2 cellular contexts compared by ENCODE assay signal in the genomic region with DNA sequence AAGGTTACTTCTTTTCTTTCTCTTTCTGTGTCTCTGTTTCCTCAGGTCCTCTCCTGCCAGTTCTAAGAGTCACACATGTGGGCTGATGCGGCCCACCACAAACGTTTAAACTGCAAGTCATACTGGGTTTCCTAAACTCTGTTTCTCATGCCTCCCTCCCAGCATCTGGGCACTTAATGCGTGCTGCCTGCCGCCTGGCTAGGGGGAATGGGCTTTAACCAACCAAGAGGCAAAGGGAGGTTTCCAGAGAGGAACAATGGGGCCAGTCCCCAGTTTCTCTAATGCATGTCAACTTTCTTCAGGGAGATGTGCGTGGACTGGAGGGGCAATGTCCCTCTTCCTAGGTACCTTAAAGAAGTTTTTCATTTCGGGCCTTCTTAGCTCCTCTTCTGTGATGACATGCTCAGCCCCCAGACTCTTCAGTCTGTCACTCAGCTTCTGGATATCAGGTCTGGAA.
TF ChIP-seq lines count a peak whose summit lies in the region.

No MANE protein-coding gene starts in this region.

TF ChIP-seq in IMR-90, 13 proteins besides CTCF, POLR2A, EP300 and RAD21:
- TF ChIP-seq FOS (IDR thresholded peaks at IDR 0.05; ENCODE audit: low read depth, low read length) (no peak), NFE2L2 (IDR thresholded peaks at IDR 0.05; ENCODE audit: low read depth, low read length) (peak; percentile 25; the same call in 1 of the 2 replicates)

TF ChIP-seq in K562, 482 proteins besides CTCF, POLR2A, EP300 and RAD21:
- TF ChIP-seq ZBTB1 (CRISPR knock-in tag; IDR thresholded peaks at IDR 0.05; ENCODE audit: borderline replicate concordance, low read depth) (0 out of 2 replicates have a peak, but pooled peaks have one; percentile 36), POLR2G (IDR thresholded peaks at IDR 0.05; ENCODE audit: low read depth, low read length) (no peak), ASH1L (IDR thresholded peaks at IDR 0.05; ENCODE audit: borderline replicate concordance, low read depth, partially characterized antibody) (no peak), KAT7 (CRISPR knock-in tag; IDR thresholded peaks at IDR 0.05; ENCODE audit: borderline replicate concordance) (0 out of 2 replicates have a peak, but pooled peaks have one; percentile 70), ILF3 (IDR thresholded peaks at IDR 0.05; ENCODE audit: borderline replicate concordance) (no peak), RERE (CRISPR knock-in tag; IDR thresholded peaks at IDR 0.05; ENCODE audit: borderline replicate concordance) (0 out of 2 replicates have a peak, but pooled peaks have one; percentile 65), NFE2 (IDR thresholded peaks at IDR 0.05; ENCODE audit: low read depth) (0 out of 2 replicates have a peak, but pooled peaks have one; percentile 25)
